ENCODE assay signal across 31 cellular contexts in the genomic region with DNA sequence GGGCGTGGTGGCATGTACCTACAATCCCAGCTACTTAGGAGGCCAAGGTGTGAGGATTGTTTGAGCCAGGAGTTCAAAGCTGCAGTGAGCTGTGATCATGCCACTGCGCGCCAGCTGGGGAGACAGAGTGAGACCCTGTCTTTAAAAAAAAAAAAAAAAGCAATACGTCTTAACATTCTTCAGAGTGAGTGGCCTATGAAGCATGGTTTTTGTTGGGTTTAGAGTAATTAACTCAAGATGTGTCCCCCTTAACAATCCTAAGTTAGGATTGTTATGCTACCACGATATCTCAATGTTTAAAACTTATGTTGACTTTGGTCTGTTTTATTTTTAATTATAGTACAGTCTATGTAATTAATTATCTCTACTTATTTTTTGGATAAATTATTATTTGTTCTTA. TPM values are rescaled to one million over a fixed set of nuclear protein-coding genes. Genes with fewer than 3 reads are reported as not detected.
"Had no signal": no experiment of that assay in that cellular context is flagged by ENCODE, and none has a peak within 500 bp of the region (broad histone marks: within the 10 kb centered on the region; RNA-seq: fewer than 3 reads in every experiment).

No MANE protein-coding gene starts in this region.

- DNase-seq: activated CD4-positive, alpha-beta T cell treated with anti-CD3 and anti-CD28 coated beads, Interleukin-2, amount 10 ng/mL, durations not matched to agents 24 days and 14 days; activated CD4-positive, alpha-beta T cell treated with anti-CD3 and anti-CD28 coated beads, Interleukin-2, amount 50 U/mL, for 4 hours; activated CD8-positive, alpha-beta T cell treated with anti-CD3 and anti-CD28 coated beads for 36 hours; activated gamma-delta T cell treated with Interleukin-2 at 50 U/mL for 16 hours; activated naive CD4-positive, alpha-beta T cell treated with anti-CD3 and anti-CD28 coated beads for 36 hours; activated T-cell treated with anti-CD3 and anti-CD28 coated beads for 4 hours; activated T-cell treated with anti-CD3 and anti-CD28 coated beads, Interleukin-2, amount 50 U/mL, for 4 hours; anterior cingulate cortex; central memory CD4-positive, alpha-beta T cell; NCI-H1048; NCI-H1105 treated with DMSO at 0.1 percent for 48 hours; NCI-H1436; NCI-H1694; NCI-H1930; NCI-H2081 treated with DMSO at 0.1 percent for 48 hours; NCI-H510A; NCI-H526; NCI-H748 treated with DMSO at 0.1 percent for 48 hours; NK-92 treated with Interleukin-12 subunit alpha and Interleukin-12 subunit beta, amount 100 ng/mL, for 24 hours; PC-3; Peyer's patch; RPMI8226; SHP77 treated with DMSO at 0.1 percent for 48 hours; SK-N-SH had no signal

- ATAC-seq: activated CD8-positive, alpha-beta T cell treated with anti-CD3 and anti-CD28 coated beads for 36 hours; activated naive CD4-positive, alpha-beta T cell treated with anti-CD3 and anti-CD28 coated beads, Interleukin-2, amount 50 U/mL, for 72 hours; activated T-cell treated with anti-CD3 and anti-CD28 coated beads, Interleukin-2, amount 50 U/mL, for 4 hours; PC-3 had no signal

- H3K36me3 ChIP-seq: Peyer's patch, SJSA1 had no signal

- FAIRE-seq: TTC549 had no signal

- H3K4me3 ChIP-seq: Peyer's patch, SJSA1 had no signal

- H3K4me1 Mint-ChIP-seq: activated CD4-positive, alpha-beta T cell treated with anti-CD3 and anti-CD28 coated beads, Interleukin-2, amount 10 ng/mL, durations not matched to agents 24 days and 14 days had no signal

- H3K27ac ChIP-seq: Peyer's patch, SJSA1 had no signal

- H3K4me2 ChIP-seq: SK-N-SH had no signal

- H3K9me3 ChIP-seq: Peyer's patch, SJSA1, SK-N-SH had no signal

- H3K27ac Mint-ChIP-seq: activated CD4-positive, alpha-beta T cell treated with anti-CD3 and anti-CD28 coated beads, Interleukin-2, amount 10 ng/mL, durations not matched to agents 24 days and 14 days; activated CD8-positive, alpha-beta T cell treated with anti-CD3 and anti-CD28 coated beads for 36 hours; activated naive CD4-positive, alpha-beta T cell treated with anti-CD3 and anti-CD28 coated beads for 36 hours; activated naive CD4-positive, alpha-beta T cell treated with anti-CD3 and anti-CD28 coated beads, Interleukin-2, amount 50 U/mL, for 72 hours; activated T-helper 1 cell treated with anti-CD3 and anti-CD28 coated beads, Interleukin-12 subunit alpha, Interleukin-12 subunit beta, Interleukin-2, Interleukin-4 antibody, amounts not matched to agents 30 ng/mL and 10 ng/mL and 1 ng/mL, durations not matched to agents 14 hours and 24 hours and 36 hours; brain; T-helper 1 cell treated with Interleukin-12 subunit alpha and Interleukin-12 subunit beta and Interleukin-4 antibody, amounts not matched to agents 30 μg/mL and 1 μg/mL, for 36 hours; T-helper 2 cell treated with Interferon-gamma antibody and Interleukin-4, amounts not matched to agents 5 μg/mL and 100 μg/mL, for 36 hours had no signal

- H3K36me3 Mint-ChIP-seq: activated naive CD4-positive, alpha-beta T cell treated with anti-CD3 and anti-CD28 coated beads, Interleukin-2, amount 50 U/mL, for 72 hours; brain had no signal

- H3K9ac ChIP-seq: SK-N-SH had no signal

- H3K9me3 Mint-ChIP-seq: activated CD4-positive, alpha-beta T cell treated with anti-CD3 and anti-CD28 coated beads, Interleukin-2, amount 10 ng/mL, durations not matched to agents 24 days and 14 days; activated CD8-positive, alpha-beta T cell treated with anti-CD3 and anti-CD28 coated beads for 36 hours; activated naive CD4-positive, alpha-beta T cell treated with anti-CD3 and anti-CD28 coated beads for 36 hours; activated naive CD4-positive, alpha-beta T cell treated with anti-CD3 and anti-CD28 coated beads, Interleukin-2, amount 50 U/mL, for 72 hours; activated T-cell treated with anti-CD3 and anti-CD28 coated beads, Interleukin-2, amount 50 U/mL, for 4 hours; activated T-helper 1 cell treated with anti-CD3 and anti-CD28 coated beads, Interleukin-12 subunit alpha, Interleukin-12 subunit beta, Interleukin-2, Interleukin-4 antibody, amounts not matched to agents 30 ng/mL and 10 ng/mL and 1 ng/mL, durations not matched to agents 14 hours and 24 hours and 36 hours; brain; T-helper 1 cell treated with Interleukin-12 subunit alpha and Interleukin-12 subunit beta and Interleukin-4 antibody, amounts not matched to agents 30 μg/mL and 1 μg/mL, for 36 hours; T-helper 2 cell treated with Interferon-gamma antibody and Interleukin-4, amounts not matched to agents 5 μg/mL and 100 μg/mL, for 36 hours had no signal

- H3K4me3 Mint-ChIP-seq: activated CD4-positive, alpha-beta T cell treated with anti-CD3 and anti-CD28 coated beads, Interleukin-2, amount 10 ng/mL, durations not matched to agents 24 days and 14 days; activated CD8-positive, alpha-beta T cell treated with anti-CD3 and anti-CD28 coated beads for 36 hours; activated naive CD4-positive, alpha-beta T cell treated with anti-CD3 and anti-CD28 coated beads for 36 hours; activated T-cell treated with anti-CD3 and anti-CD28 coated beads, Interleukin-2, amount 50 U/mL, for 4 hours; activated T-helper 1 cell treated with anti-CD3 and anti-CD28 coated beads, Interleukin-12 subunit alpha, Interleukin-12 subunit beta, Interleukin-2, Interleukin-4 antibody, amounts not matched to agents 30 ng/mL and 10 ng/mL and 1 ng/mL, durations not matched to agents 14 hours and 24 hours and 36 hours; brain; T-helper 1 cell treated with Interleukin-12 subunit alpha and Interleukin-12 subunit beta and Interleukin-4 antibody, amounts not matched to agents 30 μg/mL and 1 μg/mL, for 36 hours; T-helper 2 cell treated with Interferon-gamma antibody and Interleukin-4, amounts not matched to agents 5 μg/mL and 100 μg/mL, for 36 hours had no signal

- H3K27me3 ChIP-seq: Peyer's patch had no signal

- H3K4me1 ChIP-seq: Peyer's patch, SJSA1 had no signal

- H3K27me3 Mint-ChIP-seq: brain had no signal

RNA-seq across cellular contexts. Expression of a gene that starts 37.4 kb away (rescaled TPM):
- total RNA-seq: activated CD4-positive, alpha-beta T cell treated with anti-CD3 and anti-CD28 coated beads, Interleukin-2, amount 10 ng/mL, durations not matched to agents 24 days and 14 days; activated CD8-positive, alpha-beta T cell treated with anti-CD3 and anti-CD28 coated beads for 36 hours; activated naive CD4-positive, alpha-beta T cell treated with anti-CD3 and anti-CD28 coated beads for 36 hours; activated naive CD4-positive, alpha-beta T cell treated with anti-CD3 and anti-CD28 coated beads, Interleukin-2, amount 50 U/mL, for 72 hours; activated T-cell treated with anti-CD3 and anti-CD28 coated beads, Interleukin-2, amount 50 U/mL, for 4 hours; activated T-helper 1 cell treated with anti-CD3 and anti-CD28 coated beads, Interleukin-12 subunit alpha, Interleukin-12 subunit beta, Interleukin-2, Interleukin-4 antibody, amounts not matched to agents 30 ng/mL and 10 ng/mL and 1 ng/mL, durations not matched to agents 14 hours and 24 hours and 36 hours had no signal
